26 cellular contexts compared by ENCODE assay signal in genomic region chr2:239145601-239146000, GRCh38.
"Had no signal": no experiment of that assay in that cellular context is flagged by ENCODE, and none has a peak within 500 bp of the region (broad histone marks: within the 10 kb centered on the region; RNA-seq: fewer than 3 reads in every experiment).

No MANE protein-coding gene starts in this region.

- H3K4me1 ChIP-seq: Peyer's patch, SJCRH30 had no signal

- H3K27me3 ChIP-seq: brain microvascular endothelial cell, cardiac muscle cell, Peyer's patch, SJCRH30 had no signal

- H3K4me3 Mint-ChIP-seq: activated naive CD8-positive, alpha-beta T cell treated with anti-CD3 and anti-CD28 coated beads, Interleukin-2, amount 50 U/mL, for 24 hours; activated T-cell treated with anti-CD3 and anti-CD28 coated beads, Interleukin-2, amount 50 U/mL, for 4 hours; T-helper 1 cell treated with Interleukin-12 subunit alpha and Interleukin-12 subunit beta and Interleukin-4 antibody, amounts not matched to agents 30 μg/mL and 1 μg/mL, for 36 hours had no signal

- ATAC-seq: activated CD4-positive, CD25-positive, alpha-beta regulatory T cell treated with anti-CD3 and anti-CD28 coated beads, Interleukin-2, amount 50 U/mL, for 24 hours; activated naive CD8-positive, alpha-beta T cell treated with anti-CD3 and anti-CD28 coated beads, Interleukin-2, amount 50 U/mL, for 24 hours; activated T-cell treated with anti-CD3 and anti-CD28 coated beads, Interleukin-2, amount 50 U/mL, for 4 hours; SK-N-SH treated with all-trans-retinoic acid at 6 μM for 48 hours had no signal

- FAIRE-seq: astrocyte had no signal

- H3K9me3 Mint-ChIP-seq: activated naive CD8-positive, alpha-beta T cell treated with anti-CD3 and anti-CD28 coated beads, Interleukin-2, amount 50 U/mL, for 24 hours had no signal

- H3K4me1 Mint-ChIP-seq: activated naive CD8-positive, alpha-beta T cell treated with anti-CD3 and anti-CD28 coated beads, Interleukin-2, amount 50 U/mL, for 24 hours had no signal

- DNase-seq: activated CD4-positive, alpha-beta T cell treated with anti-CD3 and anti-CD28 coated beads for 4 hours; activated CD4-positive, alpha-beta T cell treated with anti-CD3 and anti-CD28 coated beads, Interleukin-2, amount 50 U/mL, for 4 hours; activated effector memory CD4-positive, alpha-beta T cell treated with anti-CD3 and anti-CD28 coated beads, Interleukin-2, amount 50 U/mL, for 16 hours; activated naive CD4-positive, alpha-beta T cell treated with Interleukin-2 at 50 U/mL for 16 hours; activated naive CD8-positive, alpha-beta T cell treated with anti-CD3 and anti-CD28 coated beads, Interleukin-2, amount 50 U/mL, for 24 hours; activated T-cell treated with anti-CD3 and anti-CD28 coated beads, Interleukin-2, amount 50 U/mL, for 4 hours; amniotic stem cell; brain microvascular endothelial cell; Karpas-422; NCI-H1105 treated with DMSO at 0.1 percent for 48 hours; NCI-H1436 treated with DMSO at 0.1 percent for 48 hours; NCI-H187; NCI-H2081 treated with DMSO at 0.1 percent for 48 hours; NCI-H2171; NCI-H2227 treated with DMSO at 0.1 percent for 48 hours; NCI-H446 treated with DMSO at 0.1 percent for 48 hours; NCI-H526; NCI-H774; SJCRH30 had no signal

- H3K27ac ChIP-seq: brain microvascular endothelial cell, cardiac muscle cell, Peyer's patch, RWPE1, SJCRH30 had no signal

- H3K4me3 ChIP-seq: cardiac muscle cell, Peyer's patch, SJCRH30 had no signal

- H3K9me3 ChIP-seq: Peyer's patch, SJCRH30 had no signal

- H3K36me3 ChIP-seq: brain microvascular endothelial cell, SJCRH30 had no signal

- H3K27ac Mint-ChIP-seq: activated naive CD8-positive, alpha-beta T cell treated with anti-CD3 and anti-CD28 coated beads, Interleukin-2, amount 50 U/mL, for 24 hours had no signal
